In genomic region chr2:32074161-32074506, GRCh38 we compare ENCODE assay signal across 28 cellular contexts.
"Had no signal": no experiment of that assay in that cellular context is flagged by ENCODE, and none has a peak within 500 bp of the region (broad histone marks: within the 10 kb centered on the region; RNA-seq: fewer than 3 reads in every experiment).

No MANE protein-coding gene starts in this region.

- H3K9me3 Mint-ChIP-seq: activated CD4-positive, alpha-beta memory T cell treated with anti-CD3 and anti-CD28 coated beads for 36 hours; activated CD4-positive, alpha-beta T cell treated with anti-CD3 and anti-CD28 coated beads, Interleukin-2, amount 10 ng/mL, durations not matched to agents 24 days and 14 days; activated naive CD4-positive, alpha-beta T cell treated with anti-CD3 and anti-CD28 coated beads, Interleukin-2, amount 10 ng/mL, durations not matched to agents 7 days and 5 days; activated naive CD8-positive, alpha-beta T cell treated with anti-CD3 and anti-CD28 coated beads, Interleukin-2, amount 10 ng/mL, durations not matched to agents 7 days and 5 days; activated T-cell treated with anti-CD3 and anti-CD28 coated beads, Interleukin-2, amount 50 U/mL, for 24 hours; dendritic cell treated with granulocyte-macrophage colony-stimulating factor and Interleukin-4, amounts not matched to agents 40 ng/mL and 50 ng/mL, for 4 days; naive thymus-derived CD4-positive, alpha-beta T cell had no signal

- DNase-seq: activated CD4-positive, alpha-beta memory T cell treated with anti-CD3 and anti-CD28 coated beads for 36 hours; activated CD4-positive, alpha-beta T cell treated with anti-CD3 and anti-CD28 coated beads, Interleukin-2, amount 10 ng/mL, durations not matched to agents 24 days and 14 days; activated CD4-positive, CD25-positive, alpha-beta regulatory T cell treated with anti-CD3 and anti-CD28 coated beads, Interleukin-2, amount 50 U/mL, for 72 hours; activated CD8-positive, alpha-beta memory T cell treated with anti-CD3 and anti-CD28 coated beads, Interleukin-2, amount 50 U/mL, for 48 hours; activated gamma-delta T cell; activated naive CD4-positive, alpha-beta T cell treated with anti-CD3 and anti-CD28 coated beads, Interleukin-2, amount 10 ng/mL, durations not matched to agents 7 days and 5 days; activated naive CD8-positive, alpha-beta T cell treated with anti-CD3 and anti-CD28 coated beads, Interleukin-2, amount 10 ng/mL, durations not matched to agents 7 days and 5 days; activated T-cell treated with anti-CD3 and anti-CD28 coated beads, Interleukin-2, amount 50 U/mL, for 24 hours; brain microvascular endothelial cell; caudate nucleus; foreskin keratinocyte; heart right ventricle; islet precursor cell; midbrain; naive thymus-derived CD4-positive, alpha-beta T cell; stimulated activated CD4-positive, alpha-beta T cell treated with anti-CD3 and anti-CD28 coated beads, Interleukin-15, amount 100 ng/mL, for 24 hours; stimulated activated CD4-positive, alpha-beta T cell treated with anti-CD3 and anti-CD28 coated beads, Interleukin-2, amount 100 ng/mL, for 24 hours; stimulated activated naive CD4-positive, alpha-beta T cell; T-helper 2 cell; testis; transverse colon had no signal

- FAIRE-seq: urothelium cell line had no signal

- H3K27me3 Mint-ChIP-seq: activated CD4-positive, alpha-beta memory T cell treated with anti-CD3 and anti-CD28 coated beads for 36 hours; activated CD4-positive, alpha-beta T cell treated with anti-CD3 and anti-CD28 coated beads, Interleukin-2, amount 10 ng/mL, durations not matched to agents 24 days and 14 days; activated naive CD4-positive, alpha-beta T cell treated with anti-CD3 and anti-CD28 coated beads, Interleukin-2, amount 10 ng/mL, durations not matched to agents 7 days and 5 days; activated naive CD8-positive, alpha-beta T cell treated with anti-CD3 and anti-CD28 coated beads, Interleukin-2, amount 10 ng/mL, durations not matched to agents 7 days and 5 days; activated T-cell treated with anti-CD3 and anti-CD28 coated beads, Interleukin-2, amount 50 U/mL, for 24 hours; dendritic cell treated with granulocyte-macrophage colony-stimulating factor and Interleukin-4, amounts not matched to agents 40 ng/mL and 50 ng/mL, for 4 days; naive thymus-derived CD4-positive, alpha-beta T cell; progenitor cell of endocrine pancreas had no signal

- H3K27ac ChIP-seq: ascending aorta, brain microvascular endothelial cell, esophagus muscularis mucosa, foreskin keratinocyte, heart right ventricle, skin epidermis, testis, transverse colon had no signal

- ATAC-seq: foreskin keratinocyte; heart right ventricle; naive thymus-derived CD4-positive, alpha-beta T cell; sciatic nerve had no signal

- H3K4me3 ChIP-seq: ascending aorta, esophagus muscularis mucosa, heart right ventricle, skin epidermis, testis, transverse colon had no signal

- H3K4me3 Mint-ChIP-seq: activated CD4-positive, alpha-beta memory T cell treated with anti-CD3 and anti-CD28 coated beads for 36 hours; activated CD4-positive, alpha-beta T cell treated with anti-CD3 and anti-CD28 coated beads, Interleukin-2, amount 10 ng/mL, durations not matched to agents 24 days and 14 days; activated naive CD4-positive, alpha-beta T cell treated with anti-CD3 and anti-CD28 coated beads, Interleukin-2, amount 10 ng/mL, durations not matched to agents 7 days and 5 days; activated naive CD8-positive, alpha-beta T cell treated with anti-CD3 and anti-CD28 coated beads, Interleukin-2, amount 10 ng/mL, durations not matched to agents 7 days and 5 days; activated T-cell treated with anti-CD3 and anti-CD28 coated beads, Interleukin-2, amount 50 U/mL, for 24 hours; dendritic cell treated with granulocyte-macrophage colony-stimulating factor and Interleukin-4, amounts not matched to agents 40 ng/mL and 50 ng/mL, for 4 days; naive thymus-derived CD4-positive, alpha-beta T cell had no signal

- H3K4me1 Mint-ChIP-seq: activated naive CD4-positive, alpha-beta T cell treated with anti-CD3 and anti-CD28 coated beads, Interleukin-2, amount 10 ng/mL, durations not matched to agents 7 days and 5 days; activated naive CD8-positive, alpha-beta T cell treated with anti-CD3 and anti-CD28 coated beads, Interleukin-2, amount 10 ng/mL, durations not matched to agents 7 days and 5 days had no signal

- H3K27me3 ChIP-seq: ascending aorta, brain microvascular endothelial cell, esophagus muscularis mucosa, foreskin keratinocyte, heart right ventricle, testis, transverse colon had no signal

- H3K36me3 ChIP-seq: ascending aorta, brain microvascular endothelial cell, transverse colon had no signal

- H3K27ac Mint-ChIP-seq: activated CD4-positive, alpha-beta memory T cell treated with anti-CD3 and anti-CD28 coated beads for 36 hours; activated CD4-positive, alpha-beta T cell treated with anti-CD3 and anti-CD28 coated beads, Interleukin-2, amount 10 ng/mL, durations not matched to agents 24 days and 14 days; activated naive CD4-positive, alpha-beta T cell treated with anti-CD3 and anti-CD28 coated beads, Interleukin-2, amount 10 ng/mL, durations not matched to agents 7 days and 5 days; activated naive CD8-positive, alpha-beta T cell treated with anti-CD3 and anti-CD28 coated beads, Interleukin-2, amount 10 ng/mL, durations not matched to agents 7 days and 5 days; activated T-cell treated with anti-CD3 and anti-CD28 coated beads, Interleukin-2, amount 50 U/mL, for 24 hours had no signal

- H3K4me1 ChIP-seq: ascending aorta, esophagus muscularis mucosa, testis had no signal

- H3K9me3 ChIP-seq: ascending aorta, esophagus muscularis mucosa, heart right ventricle, testis, transverse colon had no signal
